1 cellular context compared by ENCODE assay signal in genomic region chr3:183148056-183148455, GRCh38.
TF ChIP-seq lines count a peak whose summit lies in the region.

No MANE protein-coding gene starts in this region.

TF ChIP-seq in IMR-90, 13 proteins besides CTCF, POLR2A, EP300 and RAD21:
- TF ChIP-seq CEBPB (IDR thresholded peaks at IDR 0.05; ENCODE audit: low read depth, low read length) (no peak), MAFK (IDR thresholded peaks at IDR 0.05; ENCODE audit: low read depth, low read length) (no peak), MXI1 (IDR thresholded peaks at IDR 0.05; ENCODE audit: borderline replicate concordance, low read depth, low read length) (no peak), FOS (IDR thresholded peaks at IDR 0.05; ENCODE audit: low read depth, low read length) (no peak), USF2 (IDR thresholded peaks at IDR 0.05; ENCODE audit: low read depth, low read length) (no peak), BHLHE40 (IDR thresholded peaks at IDR 0.05; ENCODE audit: low read depth, low read length) (no peak), MAZ (IDR thresholded peaks at IDR 0.05; ENCODE audit: borderline replicate concordance, low read depth, low read length) (no peak), RFX5 (IDR thresholded peaks at IDR 0.05; ENCODE audit: low read depth, low read length) (no peak), RCOR1 (IDR thresholded peaks at IDR 0.05; ENCODE audit: insufficient replicate concordance, low read length) (no peak)
